In the genomic region with DNA sequence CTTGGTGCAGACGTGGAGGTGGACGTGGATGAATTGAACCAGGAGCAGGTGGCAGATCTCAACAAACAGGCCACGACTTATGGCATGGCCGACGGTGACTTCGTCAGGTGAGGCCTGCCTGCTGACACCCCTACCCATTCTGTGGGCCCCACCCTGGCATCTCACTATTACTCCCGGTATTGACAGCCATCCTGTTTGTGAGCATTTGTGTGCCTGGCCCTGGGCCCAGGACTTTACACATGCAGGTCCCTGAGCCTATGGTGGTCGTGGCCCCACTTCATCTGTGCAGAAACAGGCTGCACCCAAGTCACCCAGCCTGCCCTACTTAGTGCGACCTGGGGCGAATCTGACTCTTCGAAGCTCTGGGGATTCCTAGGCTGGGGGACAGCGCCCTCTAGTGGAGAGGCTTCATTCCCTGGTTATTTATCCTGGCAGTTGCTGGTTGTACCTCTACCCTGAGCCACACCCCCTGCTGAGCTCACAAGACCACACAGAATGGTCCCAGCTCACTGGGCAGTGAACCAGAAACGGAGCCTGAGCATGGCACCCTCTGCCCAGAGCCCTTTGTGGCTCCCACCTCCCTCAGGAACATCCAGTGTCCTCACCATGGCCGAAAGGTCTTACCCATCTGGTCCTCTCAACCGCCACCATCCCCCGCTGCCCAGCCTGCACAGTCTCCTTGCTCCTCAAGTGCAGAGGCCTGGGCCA, we compare ENCODE assay signal across 8 cellular contexts. TPM values are rescaled to one million over a fixed set of nuclear protein-coding genes. Genes with fewer than 3 reads are reported as not detected.
DNase-seq lines count a peak whose midpoint lies in the region; ATAC-seq and TF ChIP-seq lines count a peak whose summit lies in the region.

No MANE protein-coding gene starts in this region.

- H3K9me3 ChIP-seq in PC-3 (ENCODE audit: low read length) (no peaks in the 10 kb centered on the region), esophagus muscularis mucosa (no peaks in the 10 kb centered on the region)

- TF ChIP-seq EP300 in esophagus muscularis mucosa (IDR thresholded peaks at IDR 0.05), result no peak

- POLR2A ChIA-PET in PC-3 (lab: Charles Lee; ENCODE audit: unreplicated experiment), result no interaction called here

- no peak overlapping the region for H3K4me2 ChIP-seq in PC-3 (ENCODE audit: low read length)

- CTCF ChIA-PET in PC-3 (lab: Charles Lee), result interaction anchor here (0.5 to 0.7 kb wide), 7 partner anchors 20 to 419 kb away, joined by 3 to 9 read pairs (median 3); a partner anchor contains a TSS

- TF ChIP-seq POLR2A in esophagus muscularis mucosa (IDR thresholded peaks at IDR 0.05; ENCODE audit: low read depth), result no peak

- peak; percentile 89 for ATAC-seq in PC-3
- peak; percentile 75 to 81 for ATAC-seq in natural killer cell treated with Interleukin-12 subunit alpha and Interleukin-12 subunit beta and Interleukin-15 and Interleukin-18, amount 100 ng/mL, for 72 hours
- ATAC-seq in stimulated activated naive B cell treated with anti-CD40 and anti-IgM and Interleukin-4, amounts not matched to agents 10 μg/mL and 1 μg/mL and 100 μg/mL, for 72 hours (replicated peaks), result peak; percentile 93 to 94
- ATAC-seq in GM18517 (IDR thresholded peaks at IDR 0.05; ENCODE audit: unreplicated experiment), result no peak

- H4K20me1 ChIP-seq in PC-3 (ENCODE audit: low read length), result no peaks in the 10 kb centered on the region

- no TSS peak for BruUV-seq in PC-3 (replicated peaks; lab: Mats Ljungman, UMichigan)

- no peaks in the 10 kb centered on the region for H3K27me3 Mint-ChIP-seq in natural killer cell treated with Interleukin-12 subunit alpha and Interleukin-12 subunit beta and Interleukin-15 and Interleukin-18, amount 100 ng/mL, for 72 hours
- H3K27me3 Mint-ChIP-seq in stimulated activated naive B cell treated with anti-CD40 and anti-IgM and Interleukin-4, amounts not matched to agents 10 μg/mL and 1 μg/mL and 100 μg/mL, for 72 hours, result no peaks in the 10 kb centered on the region

- H3K4me3 ChIP-seq in PC-3 (ENCODE audit: low read length), result no peak overlapping the region
- no peak overlapping the region for H3K4me3 ChIP-seq in esophagus muscularis mucosa

- 51% methylated on average over 16 of the region's 16 CpGs for WGBS in esophagus muscularis mucosa

- DNase-seq in DMS53 treated with DMSO at 0.1 percent for 48 hours (lab: John Stamatoyannopoulos, UW; ENCODE audit: unreplicated experiment) (peak; percentile 19), HT-29 (ENCODE audit: low spot score) (peak; percentile 98), PC-3 (peak; percentile 73), esophagus muscularis mucosa (ENCODE audit: extremely low spot score) (peak; percentile 94)
- DNase-seq in activated T-cell treated with anti-CD3 and anti-CD28 coated beads, Interleukin-2, amount 50 U/mL, for 1 hour, result peak; percentile 85
- peak; percentile 80 for DNase-seq in natural killer cell treated with Interleukin-12 subunit alpha and Interleukin-12 subunit beta and Interleukin-15 and Interleukin-18, amount 100 ng/mL, for 72 hours (ENCODE audit: low spot score)
- DNase-seq in stimulated activated naive B cell treated with anti-CD40 and anti-IgM and Interleukin-4, amounts not matched to agents 10 μg/mL and 1 μg/mL and 100 μg/mL, for 72 hours, result peak; percentile 73

- H3K9me2 ChIP-seq in PC-3 (replicated peaks; ENCODE audit: low read length), result no peaks in the 10 kb centered on the region

- H3K79me2 ChIP-seq in PC-3 (ENCODE audit: low read length), result no peaks in the 10 kb centered on the region

- H3K4me1 Mint-ChIP-seq in natural killer cell treated with Interleukin-12 subunit alpha and Interleukin-12 subunit beta and Interleukin-15 and Interleukin-18, amount 100 ng/mL, for 72 hours (ENCODE audit: low read depth in 2 of 2), result peaks cover 5 to 17% of the 10 kb centered on the region in 2 donors
- H3K4me1 Mint-ChIP-seq in stimulated activated naive B cell treated with anti-CD40 and anti-IgM and Interleukin-4, amounts not matched to agents 10 μg/mL and 1 μg/mL and 100 μg/mL, for 72 hours, result peaks cover 30 to 38% of the 10 kb centered on the region in 2 donors

- H3K9ac ChIP-seq in PC-3 (ENCODE audit: low read length), result no peak overlapping the region

- peaks cover 5% of the 10 kb centered on the region for H3K36me3 Mint-ChIP-seq in natural killer cell treated with Interleukin-12 subunit alpha and Interleukin-12 subunit beta and Interleukin-15 and Interleukin-18, amount 100 ng/mL, for 72 hours
- peaks cover 38 to 65% of the 10 kb centered on the region in 2 donors for H3K36me3 Mint-ChIP-seq in stimulated activated naive B cell treated with anti-CD40 and anti-IgM and Interleukin-4, amounts not matched to agents 10 μg/mL and 1 μg/mL and 100 μg/mL, for 72 hours

- no peaks in the 10 kb centered on the region for H3F3A ChIP-seq in PC-3 (ENCODE audit: low read length, unreplicated experiment)

- H3K9me3 Mint-ChIP-seq in natural killer cell treated with Interleukin-12 subunit alpha and Interleukin-12 subunit beta and Interleukin-15 and Interleukin-18, amount 100 ng/mL, for 72 hours, result no peaks in the 10 kb centered on the region
- H3K9me3 Mint-ChIP-seq in stimulated activated naive B cell treated with anti-CD40 and anti-IgM and Interleukin-4, amounts not matched to agents 10 μg/mL and 1 μg/mL and 100 μg/mL, for 72 hours, result no peaks in the 10 kb centered on the region

- H3K27me3 ChIP-seq in PC-3 (ENCODE audit: low read length), result no peaks in the 10 kb centered on the region
- no peaks in the 10 kb centered on the region for H3K27me3 ChIP-seq in esophagus muscularis mucosa

- H3K36me3 ChIP-seq in PC-3 (ENCODE audit: low read depth, low read length) (peaks cover 27% of the 10 kb centered on the region), esophagus muscularis mucosa (peaks cover 86 to 100% (median 99%) of the 10 kb centered on the region in 4 donors)

- intact Hi-C loops in PC-3 (cut with micrococcal nuclease) (no loop called here), esophagus muscularis mucosa (cut with DNase I) (no loop called here)

- TF ChIP-seq CTCF in PC-3 (conservative IDR thresholded peaks at IDR 0.05; ENCODE audit: low read depth, low read length), result peak; percentile 85
- TF ChIP-seq CTCF in esophagus muscularis mucosa (IDR thresholded peaks at IDR 0.05), result peak; percentile 57 to 89 (median 73)

- H3K4me3 Mint-ChIP-seq in natural killer cell treated with Interleukin-12 subunit alpha and Interleukin-12 subunit beta and Interleukin-15 and Interleukin-18, amount 100 ng/mL, for 72 hours, result no peak overlapping the region
- no peak overlapping the region for H3K4me3 Mint-ChIP-seq in stimulated activated naive B cell treated with anti-CD40 and anti-IgM and Interleukin-4, amounts not matched to agents 10 μg/mL and 1 μg/mL and 100 μg/mL, for 72 hours

- H2AFZ ChIP-seq in PC-3 (ENCODE audit: low read length), result no peak overlapping the region

- H3K4me1 ChIP-seq in PC-3 (ENCODE audit: insufficient read depth, low read length) (no peaks in the 10 kb centered on the region), esophagus muscularis mucosa (no peaks in the 10 kb centered on the region)

- peak overlapping the region in 1 of 2 donors; percentile 51 for H3K27ac Mint-ChIP-seq in natural killer cell treated with Interleukin-12 subunit alpha and Interleukin-12 subunit beta and Interleukin-15 and Interleukin-18, amount 100 ng/mL, for 72 hours
- H3K27ac Mint-ChIP-seq in stimulated activated naive B cell treated with anti-CD40 and anti-IgM and Interleukin-4, amounts not matched to agents 10 μg/mL and 1 μg/mL and 100 μg/mL, for 72 hours, result peak overlapping the region; percentile 91

- H3K27ac ChIP-seq in PC-3 (ENCODE audit: low read length) (no peak overlapping the region), esophagus muscularis mucosa (replicated peaks in 1 of 4) (no peak overlapping the region)

RNA-seq across cellular contexts. Expression of a gene that starts 16.9 kb away (rescaled TPM):
- 1.5 and 1.7 TPM in 2 replicates for total RNA-seq in HT-29 (2014; rRNA removed; shearing (Covaris generic))
- 0.52 and 2.4 TPM in 2 replicates for total RNA-seq in PC-3 (2014; rRNA removed)
- under 1 TPM in 2 of 4 donors, not detected in 2; 0.17 to 0.23 TPM for total RNA-seq in esophagus muscularis mucosa
- 1 to 10 TPM; 5.0 to 5.5 TPM for total RNA-seq in natural killer cell treated with Interleukin-12 subunit alpha and Interleukin-12 subunit beta and Interleukin-15 and Interleukin-18, amount 100 ng/mL, for 72 hours

RNA-seq across cellular contexts. Expression of a gene that starts 19.6 kb away (rescaled TPM):
- 113 and 137 TPM in 2 replicates for total RNA-seq in HT-29 (2014; rRNA removed; shearing (Covaris generic))
- 22.3 and 35.5 TPM in 2 replicates for total RNA-seq in PC-3 (2014; rRNA removed)
- total RNA-seq in esophagus muscularis mucosa, result 10 to 100 TPM; 12.3 to 19.1 (median 15.3) TPM
- 10 to 100 TPM; 59.0 TPM for total RNA-seq in natural killer cell treated with Interleukin-12 subunit alpha and Interleukin-12 subunit beta and Interleukin-15 and Interleukin-18, amount 100 ng/mL, for 72 hours

RNA-seq across cellular contexts. Expression of a gene that starts 20.6 kb away (rescaled TPM):
- total RNA-seq in HT-29 (2014; rRNA removed; shearing (Covaris generic)), result 90.2 and 99.9 TPM in 2 replicates
- total RNA-seq in PC-3 (2014; rRNA removed) (32.3 and 38.9 TPM in 2 replicates), esophagus muscularis mucosa (10 to 100 TPM; 20.7 to 59.8 (median 32.9) TPM)
- total RNA-seq in natural killer cell treated with Interleukin-12 subunit alpha and Interleukin-12 subunit beta and Interleukin-15 and Interleukin-18, amount 100 ng/mL, for 72 hours, result 100 to 1,000 TPM in 1 of 2 donors, 10 to 100 TPM in 1; 84.1 to 147 TPM

RNA-seq across cellular contexts. Expression of a gene that starts 33.6 kb away (rescaled TPM):
- total RNA-seq in HT-29 (2014; rRNA removed; shearing (Covaris generic)), result 108 and 128 TPM in 2 replicates
- total RNA-seq in PC-3 (2014; rRNA removed), result 37.0 and 46.4 TPM in 2 replicates
- 10 to 100 TPM; 21.0 to 46.7 (median 28.3) TPM for total RNA-seq in esophagus muscularis mucosa
- 10 to 100 TPM; 18.1 to 36.3 TPM for total RNA-seq in natural killer cell treated with Interleukin-12 subunit alpha and Interleukin-12 subunit beta and Interleukin-15 and Interleukin-18, amount 100 ng/mL, for 72 hours

RNA-seq across cellular contexts. Expression of a gene that starts 58.1 kb away (rescaled TPM):
- total RNA-seq in HT-29 (2014; rRNA removed; shearing (Covaris generic)), result 11.4 and 18.8 TPM in 2 replicates
- total RNA-seq in PC-3 (2014; rRNA removed), result 4.8 and 15.2 TPM in 2 replicates
- 10 to 100 TPM in 1 of 4 donors, 1 to 10 TPM in 3; 5.8 to 15.9 (median 7.5) TPM for total RNA-seq in esophagus muscularis mucosa
- total RNA-seq in natural killer cell treated with Interleukin-12 subunit alpha and Interleukin-12 subunit beta and Interleukin-15 and Interleukin-18, amount 100 ng/mL, for 72 hours, result 10 to 100 TPM; 47.0 to 81.6 TPM

Comparison
In these comparisons a context has a peak if more than half of its experiments do, and no peak if none do; other contexts are left out.
1. DNase-seq: peak in every context shown above with its lines; median percentile 98 in HT-29; 94 in esophagus muscularis mucosa; 85 in activated T-cell treated with anti-CD3 and anti-CD28 coated beads, Interleukin-2, amount 50 U/mL, for 1 hour; 80 in natural killer cell treated with Interleukin-12 subunit alpha and Interleukin-12 subunit beta and Interleukin-15 and Interleukin-18, amount 100 ng/mL, for 72 hours; 73 in PC-3; 73 in stimulated activated naive B cell treated with anti-CD40 and anti-IgM and Interleukin-4, amounts not matched to agents 10 μg/mL and 1 μg/mL and 100 μg/mL, for 72 hours; 19 in DMS53 treated with DMSO at 0.1 percent for 48 hours.